Comparison of ENCODE assay signal across 19 cellular contexts in the genomic region with DNA sequence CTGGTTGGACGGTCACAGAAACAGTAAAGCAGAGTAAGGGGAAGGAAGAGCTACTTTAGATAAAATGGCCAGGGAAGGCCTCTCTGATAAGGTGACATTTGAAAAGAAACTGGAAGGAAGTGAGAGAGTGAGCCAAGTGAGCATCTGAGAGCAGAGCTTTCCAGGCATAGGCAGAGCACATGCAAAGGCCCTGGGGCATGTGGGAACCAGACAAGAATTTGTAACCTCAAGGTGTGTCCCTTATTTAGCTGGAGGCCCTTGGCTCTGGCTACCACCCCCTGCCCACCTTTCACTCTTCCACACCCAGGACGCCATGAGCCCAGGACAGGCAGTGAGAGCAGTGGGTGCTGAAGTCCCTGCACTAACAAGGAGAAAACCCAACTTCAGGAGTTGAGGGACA.
"Had no signal": no experiment of that assay in that cellular context is flagged by ENCODE, and none has a peak within 500 bp of the region (broad histone marks: within the 10 kb centered on the region; RNA-seq: fewer than 3 reads in every experiment).

No MANE protein-coding gene starts in this region.

- H3K27ac ChIP-seq: body of pancreas, foreskin keratinocyte, lower lobe of right lung, psoas muscle, suprapubic skin, upper lobe of left lung had no signal

- DNase-seq: activated CD4-positive, alpha-beta T cell treated with anti-CD3 and anti-CD28 coated beads for 48 hours; activated CD4-positive, CD25-positive, alpha-beta regulatory T cell; activated CD8-positive, alpha-beta T cell treated with anti-CD3 and anti-CD28 coated beads for 36 hours; activated naive CD4-positive, alpha-beta T cell treated with Interleukin-2 at 50 U/mL for 16 hours; activated naive CD8-positive, alpha-beta T cell treated with anti-CD3 and anti-CD28 coated beads, Interleukin-2, amount 10 ng/mL, durations not matched to agents 7 days and 5 days; activated T-cell treated with anti-CD3 and anti-CD28 coated beads, Interleukin-2, amount 50 U/mL, for 1 hour; foreskin keratinocyte; lower lobe of right lung; psoas muscle; stimulated activated CD4-positive, alpha-beta T cell treated with anti-CD3 and anti-CD28 coated beads, Interleukin-15, amount 100 ng/mL, for 24 hours; stimulated activated CD4-positive, alpha-beta T cell treated with anti-CD3 and anti-CD28 coated beads, Interleukin-2, amount 100 ng/mL, for 48 hours; stimulated activated naive CD8-positive, alpha-beta T cell treated with anti-CD3 and anti-CD28 coated beads, Interleukin-15, amount 100 ng/mL, for 72 hours; upper lobe of left lung had no signal

- H3K27ac Mint-ChIP-seq: activated CD8-positive, alpha-beta T cell treated with anti-CD3 and anti-CD28 coated beads for 36 hours; activated naive CD8-positive, alpha-beta T cell treated with anti-CD3 and anti-CD28 coated beads, Interleukin-2, amount 10 ng/mL, durations not matched to agents 7 days and 5 days; activated T-helper 17 cell treated with anti-CD3 and anti-CD28 coated beads, Interleukin-2, amount 50 U/mL, for 72 hours had no signal

- H3K4me3 ChIP-seq: body of pancreas, dorsolateral prefrontal cortex, lower lobe of right lung, ovary, psoas muscle, suprapubic skin, upper lobe of left lung had no signal

- H3K27me3 Mint-ChIP-seq: activated CD8-positive, alpha-beta T cell treated with anti-CD3 and anti-CD28 coated beads for 36 hours had no signal

- H3K36me3 Mint-ChIP-seq: activated naive CD8-positive, alpha-beta T cell treated with anti-CD3 and anti-CD28 coated beads, Interleukin-2, amount 10 ng/mL, durations not matched to agents 7 days and 5 days had no signal

- H3K4me1 Mint-ChIP-seq: activated T-helper 17 cell treated with anti-CD3 and anti-CD28 coated beads, Interleukin-2, amount 50 U/mL, for 72 hours had no signal

- H3K9me3 Mint-ChIP-seq: activated CD8-positive, alpha-beta T cell treated with anti-CD3 and anti-CD28 coated beads for 36 hours; activated naive CD8-positive, alpha-beta T cell treated with anti-CD3 and anti-CD28 coated beads, Interleukin-2, amount 10 ng/mL, durations not matched to agents 7 days and 5 days; activated T-helper 17 cell treated with anti-CD3 and anti-CD28 coated beads, Interleukin-2, amount 50 U/mL, for 72 hours; stimulated activated naive CD8-positive, alpha-beta T cell treated with anti-CD3 and anti-CD28 coated beads, Interleukin-15, amount 100 ng/mL, for 72 hours; T-helper 2 cell treated with Interferon-gamma antibody and Interleukin-4, amounts not matched to agents 5 μg/mL and 100 μg/mL, for 36 hours had no signal

- H3K27me3 ChIP-seq: body of pancreas, dorsolateral prefrontal cortex, ovary, upper lobe of left lung had no signal

- H3K4me3 Mint-ChIP-seq: activated CD8-positive, alpha-beta T cell treated with anti-CD3 and anti-CD28 coated beads for 36 hours; activated naive CD8-positive, alpha-beta T cell treated with anti-CD3 and anti-CD28 coated beads, Interleukin-2, amount 10 ng/mL, durations not matched to agents 7 days and 5 days; activated T-helper 17 cell treated with anti-CD3 and anti-CD28 coated beads, Interleukin-2, amount 50 U/mL, for 72 hours; stimulated activated naive CD8-positive, alpha-beta T cell treated with anti-CD3 and anti-CD28 coated beads, Interleukin-15, amount 100 ng/mL, for 72 hours; T-helper 2 cell treated with Interferon-gamma antibody and Interleukin-4, amounts not matched to agents 5 μg/mL and 100 μg/mL, for 36 hours had no signal

- ATAC-seq: activated CD8-positive, alpha-beta T cell treated with anti-CD3 and anti-CD28 coated beads for 36 hours; activated T-helper 17 cell treated with anti-CD3 and anti-CD28 coated beads, Interleukin-2, amount 50 U/mL, for 72 hours; body of pancreas; foreskin keratinocyte; psoas muscle; stimulated activated naive CD8-positive, alpha-beta T cell treated with anti-CD3 and anti-CD28 coated beads, Interleukin-15, amount 100 ng/mL, for 72 hours had no signal

- H3K9me3 ChIP-seq: body of pancreas, lower lobe of right lung, ovary, psoas muscle, suprapubic skin, upper lobe of left lung had no signal

- H3K36me3 ChIP-seq: lower lobe of right lung, ovary, suprapubic skin, upper lobe of left lung had no signal

- H3K4me1 ChIP-seq: foreskin keratinocyte, psoas muscle, suprapubic skin had no signal
